18 cellular contexts compared by ENCODE assay signal in genomic region chr9:96230002-96230401, GRCh38.
DNase-seq lines count a peak whose midpoint lies in the region; ATAC-seq and TF ChIP-seq lines count a peak whose summit lies in the region.
"Had no signal": no experiment of that assay in that cellular context is flagged by ENCODE, and none has a peak within 500 bp of the region (broad histone marks: within the 10 kb centered on the region; RNA-seq: fewer than 3 reads in every experiment).

No MANE protein-coding gene starts in this region.

- TF ChIP-seq CTCF in C4-2B (conservative IDR thresholded peaks at IDR 0.05) (peak; percentile 36), HFF-Myc (IDR thresholded peaks at IDR 0.05; ENCODE audit: low read depth, low read length, missing control alignments) (peak; percentile 4), brain microvascular endothelial cell (IDR thresholded peaks at IDR 0.05; ENCODE audit: low read depth, low read length, missing control alignments) (peak; percentile 13), foreskin keratinocyte (conservative IDR thresholded peaks at IDR 0.05) (peak; percentile 26)

- H3K27me3 ChIP-seq in brain microvascular endothelial cell (replicated peaks) (no peaks in the 10 kb centered on the region), foreskin keratinocyte (peaks cover 54% of the 10 kb centered on the region)
- H3K27me3 ChIP-seq: BLaER1 treated with 17β-estradiol and CSF1 and Interleukin-3, amounts not matched to agents 10 nM and 100 nM had no signal

- ATAC-seq in foreskin keratinocyte (no peak), HG03469 (IDR thresholded peaks at IDR 0.05; ENCODE audit: unreplicated experiment) (no peak)
- ATAC-seq: SK-N-SH treated with all-trans-retinoic acid at 6 μM for 48 hours had no signal

- in situ Hi-C loops in brain microvascular endothelial cell (cut with HindIII; ENCODE audit: low pct_ligation_motif_present, low sequenced_read_pairs): no loop called here

- H3K36me3 ChIP-seq in brain microvascular endothelial cell (replicated peaks): no peaks in the 10 kb centered on the region
- H3K36me3 ChIP-seq: BLaER1 treated with 17β-estradiol and CSF1 and Interleukin-3, amounts not matched to agents 10 nM and 100 nM had no signal

- no peak for DNase-seq in HFF-Myc (ENCODE audit: extremely low read depth, low read depth)
- DNase-seq in brain microvascular endothelial cell: no peak
- no peak for DNase-seq in foreskin keratinocyte
- no peak for DNase-seq in DMS153 treated with DMSO at 0.1 percent for 48 hours (lab: John Stamatoyannopoulos, UW; ENCODE audit: unreplicated experiment)
- no peak for DNase-seq in EL
- DNase-seq: CD8-positive, alpha-beta memory T cell; GDM1; NCI-H1417 treated with DMSO at 0.1 percent for 48 hours; NCI-H187 treated with DMSO at 0.1 percent for 48 hours; NCI-H2227 treated with DMSO at 0.1 percent for 48 hours; NCI-H510A treated with DMSO at 0.1 percent for 48 hours; NCI-H774; SHP77 had no signal

- H3K4me3 ChIP-seq in HFF-Myc (replicated peaks; ENCODE audit: low read depth, low read length) (no peak overlapping the region), brain microvascular endothelial cell (ENCODE audit: low read depth, low read length) (no peak overlapping the region)
- H3K4me3 ChIP-seq: BLaER1 treated with 17β-estradiol and CSF1 and Interleukin-3, amounts not matched to agents 10 nM and 100 nM had no signal

- H3K27ac ChIP-seq in C4-2B (no peak overlapping the region), brain microvascular endothelial cell (no peak overlapping the region), foreskin keratinocyte (no peak overlapping the region)
- H3K27ac ChIP-seq: BLaER1 treated with 17β-estradiol and CSF1 and Interleukin-3, amounts not matched to agents 10 nM and 100 nM; KMS-11 had no signal

- H3K4me1 ChIP-seq in foreskin keratinocyte: no peaks in the 10 kb centered on the region
- H3K4me1 ChIP-seq: BLaER1 treated with 17β-estradiol and CSF1 and Interleukin-3, amounts not matched to agents 10 nM and 100 nM had no signal
